1 cellular context compared by ENCODE assay signal in the genomic region with DNA sequence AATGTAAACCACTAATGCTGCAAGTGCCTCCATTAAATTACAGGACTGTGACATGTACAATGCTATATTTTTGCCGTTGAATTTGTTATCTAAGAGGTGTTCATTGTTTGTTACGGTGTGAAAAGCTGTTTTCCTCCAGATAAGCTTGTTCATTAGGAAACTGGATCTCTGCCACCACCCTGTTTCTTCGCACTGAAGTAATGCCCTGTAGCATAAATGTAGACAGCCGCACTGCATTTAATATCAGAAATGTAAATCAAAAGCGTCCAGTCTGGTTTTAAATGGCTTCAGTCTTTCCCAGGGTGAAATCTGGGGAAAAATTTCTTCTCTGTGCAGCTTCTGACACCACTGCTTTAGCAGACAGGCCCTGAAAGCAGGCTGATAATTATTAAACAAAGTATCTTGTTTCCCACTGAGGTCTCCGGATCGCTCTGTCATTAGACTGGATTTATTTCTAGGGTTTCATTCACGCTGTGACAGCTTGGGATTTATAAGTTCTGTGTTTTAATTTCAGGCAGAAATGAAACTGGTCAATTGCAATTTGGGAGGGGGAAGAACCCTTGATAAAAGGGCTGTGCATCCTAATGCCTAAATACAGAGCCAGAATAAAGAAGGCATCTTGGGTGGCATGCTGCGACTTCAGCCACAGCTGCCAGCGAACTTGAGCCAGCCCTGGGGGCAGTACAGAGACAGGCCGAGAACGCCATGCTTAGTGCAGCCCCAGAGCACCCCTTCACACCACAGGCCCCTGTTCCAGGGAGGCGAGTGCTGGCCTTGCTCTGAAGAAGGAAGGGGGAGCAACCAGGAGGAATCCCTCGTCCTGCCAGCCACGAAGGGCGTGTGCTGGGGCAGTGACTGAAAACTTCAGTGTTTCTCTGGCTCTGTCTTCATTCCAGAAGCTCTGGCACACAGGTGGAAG.
A peak's percentile ranks its signal among the peaks of the same experiment; 100 is the strongest.
TF ChIP-seq lines count a peak whose summit lies in the region.

No MANE protein-coding gene starts in this region.

TF ChIP-seq in SK-N-SH, 30 proteins besides CTCF, POLR2A, EP300 and RAD21 (continued from another document):
- TF ChIP-seq IRF3 (IDR thresholded peaks at IDR 0.05; ENCODE audit: low read depth, low read length) (no peak), RFX5 (IDR thresholded peaks at IDR 0.05; ENCODE audit: low read length) (no peak), CHD2 (IDR thresholded peaks at IDR 0.05; ENCODE audit: low read length, partially characterized antibody) (peak; percentile 30), FOXJ3 (CRISPR knock-in tag; IDR thresholded peaks at IDR 0.05) (peak; percentile 75; the same call in 1 of the 2 replicates), GATA2 (CRISPR knock-in tag; IDR thresholded peaks at IDR 0.05) (peak; percentile 81), RCOR1 (IDR thresholded peaks at IDR 0.05; ENCODE audit: low read length) (peak; percentile 66)
- TF ChIP-seq, protein P1, sequence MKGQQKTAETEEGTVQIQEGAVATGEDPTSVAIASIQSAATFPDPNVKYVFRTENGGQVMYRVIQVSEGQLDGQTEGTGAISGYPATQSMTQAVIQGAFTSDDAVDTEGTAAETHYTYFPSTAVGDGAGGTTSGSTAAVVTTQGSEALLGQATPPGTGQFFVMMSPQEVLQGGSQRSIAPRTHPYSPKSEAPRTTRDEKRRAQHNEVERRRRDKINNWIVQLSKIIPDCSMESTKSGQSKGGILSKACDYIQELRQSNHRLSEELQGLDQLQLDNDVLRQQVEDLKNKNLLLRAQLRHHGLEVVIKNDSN (IDR thresholded peaks at IDR 0.05; ENCODE audit: borderline replicate concordance, low read depth), result no peak
